In genomic region chr2:233062946-233063268, GRCh38 we compare ENCODE assay signal across 13 cellular contexts. TPM values are rescaled to one million over a fixed set of nuclear protein-coding genes. Genes with fewer than 3 reads are reported as not detected.
DNase-seq lines count a peak whose midpoint lies in the region; ATAC-seq, FAIRE-seq and TF ChIP-seq lines count a peak whose summit lies in the region.
"Had no signal": no experiment of that assay in that cellular context is flagged by ENCODE, and none has a peak within 500 bp of the region (broad histone marks: within the 10 kb centered on the region; RNA-seq: fewer than 3 reads in every experiment).

No MANE protein-coding gene starts in this region.

- peak overlapping the region; percentile 59; the same call in 1 of the 2 replicates for H4K8ac ChIP-seq in H1 (ENCODE audit: extremely low read depth, insufficient read depth, low read length)

- no peak overlapping the region for H2BK5ac ChIP-seq in H1 (ENCODE audit: low read depth, low read length)

- H3K4me2 ChIP-seq in OCI-LY3 (ENCODE audit: low read length) (peak overlapping the region; percentile 99), H1 (ENCODE audit: insufficient read depth in 1 of 2, low read depth in 2 of 2, low read length in 2 of 2) (no peak overlapping the region)

- no peak for ATAC-seq in stimulated activated naive CD8-positive, alpha-beta T cell treated with anti-CD3 and anti-CD28 coated beads, Interleukin-15, amount 100 ng/mL, for 72 hours
- ATAC-seq in GM21390 (IDR thresholded peaks at IDR 0.05; ENCODE audit: unreplicated experiment): no peak
- no peak for ATAC-seq in GM19455 (IDR thresholded peaks at IDR 0.05; ENCODE audit: unreplicated experiment)
- ATAC-seq: SK-N-SH treated with all-trans-retinoic acid at 6 μM for 48 hours had no signal

- H3K4ac ChIP-seq in H1 (replicated peaks; ENCODE audit: insufficient read length, low read depth, low read length): no peak overlapping the region

- H3K27me3 ChIP-seq in OCI-LY3 (ENCODE audit: low read depth, low read length) (no peaks in the 10 kb centered on the region), H1 (replicated peaks in 1 of 4; ENCODE audit: control insufficient read depth in 3 of 4, extremely low read depth in 1 of 4, insufficient read depth in 3 of 4, low read length in 3 of 4) (no peaks in the 10 kb centered on the region; a peak in 1 of 7 replicates)
- H3K27me3 ChIP-seq: breast epithelium had no signal

- no peaks in the 10 kb centered on the region for H3K27me3 Mint-ChIP-seq in activated CD4-positive, alpha-beta T cell treated with anti-CD3 and anti-CD28 coated beads, Interleukin-2, amount 10 ng/mL, durations not matched to agents 7 days and 5 days
- H3K27me3 Mint-ChIP-seq in stimulated activated naive CD8-positive, alpha-beta T cell treated with anti-CD3 and anti-CD28 coated beads, Interleukin-15, amount 100 ng/mL, for 72 hours: no peaks in the 10 kb centered on the region

- TF ChIP-seq CTCF in OCI-LY3 (IDR thresholded peaks at IDR 0.05; ENCODE audit: low read depth, low read length) (no peak), H1 (IDR thresholded peaks at IDR 0.05; ENCODE audit: control extremely low read depth in 1 of 3, insufficient read depth in 1 of 3, low read depth in 1 of 3, low read length in 3 of 3) (no peak)

- no peaks in the 10 kb centered on the region for H3K23me2 ChIP-seq in H1 (ENCODE audit: low read depth, low read length)

- H3K4me1 Mint-ChIP-seq in activated CD4-positive, alpha-beta T cell treated with anti-CD3 and anti-CD28 coated beads, Interleukin-2, amount 10 ng/mL, durations not matched to agents 7 days and 5 days: peaks cover 62% of the 10 kb centered on the region
- H3K4me1 Mint-ChIP-seq in stimulated activated naive CD8-positive, alpha-beta T cell treated with anti-CD3 and anti-CD28 coated beads, Interleukin-15, amount 100 ng/mL, for 72 hours: peaks cover 68% of the 10 kb centered on the region

- peaks cover 31% of the 10 kb centered on the region for H3K4me1 ChIP-seq in OCI-LY3 (ENCODE audit: low read length)
- H3K4me1 ChIP-seq in H1 (replicated peaks in 1 of 4; ENCODE audit: control insufficient read depth in 3 of 4, insufficient read depth in 4 of 4, low read length in 3 of 4): peaks cover 0 to 10% (median 4%) of the 10 kb centered on the region in 4 experiments; a peak in 4 of 7 replicates
- H3K4me1 ChIP-seq: breast epithelium had no signal

- TF ChIP-seq POLR2A in H1 (IDR thresholded peaks at IDR 0.05; ENCODE audit: control extremely low read depth in 1 of 2, low read depth in 2 of 2, low read length in 2 of 2): no peak

- TF ChIP-seq RAD21 in H1 (IDR thresholded peaks at IDR 0.05 in 1 of 2, conservative IDR thresholded peaks at IDR 0.05 in 1 of 2; ENCODE audit: low read depth in 2 of 2, low read length in 2 of 2): no peak

- no peak overlapping the region for H2BK120ac ChIP-seq in H1 (replicated peaks; ENCODE audit: low read depth, low read length)

- no peak overlapping the region for H2BK15ac ChIP-seq in H1 (ENCODE audit: low read length)

- no peak for FAIRE-seq in H1 (lab: Jason Lieb, UNC)

- no peak overlapping the region for H2BK20ac ChIP-seq in H1 (ENCODE audit: low read length)

- POLR2A ChIA-PET in activated CD4-positive, alpha-beta T cell treated with anti-CD3 and anti-CD28 coated beads, Interleukin-2, amount 10 ng/mL, durations not matched to agents 7 days and 5 days (lab: Charles Lee): no interaction called here
- POLR2A ChIA-PET in H1 (lab: Charles Lee; ENCODE audit: partially characterized antibody): no interaction called here

- no peak for DNase-seq in activated CD4-positive, alpha-beta T cell treated with anti-CD3 and anti-CD28 coated beads, Interleukin-2, amount 10 ng/mL, durations not matched to agents 7 days and 5 days
- DNase-seq in activated CD4-positive, alpha-beta T cell treated with anti-CD3 and anti-CD28 coated beads, Interleukin-2, amount 50 U/mL, for 48 hours: no peak
- no peak for DNase-seq in H1 (ENCODE audit: low read depth in 1 of 2, low spot score in 2 of 2)
- DNase-seq in stimulated activated naive CD8-positive, alpha-beta T cell treated with anti-CD3 and anti-CD28 coated beads, Interleukin-15, amount 100 ng/mL, for 72 hours: no peak
- DNase-seq in DMS153 (lab: John Stamatoyannopoulos, UW): no peak
- DNase-seq: DMS79, NCI-H1417 had no signal

- H3K27ac Mint-ChIP-seq in activated CD4-positive, alpha-beta T cell treated with anti-CD3 and anti-CD28 coated beads, Interleukin-2, amount 10 ng/mL, durations not matched to agents 7 days and 5 days: peak overlapping the region; percentile 98
- peak overlapping the region in 1 of 2 donors; percentile 65 for H3K27ac Mint-ChIP-seq in stimulated activated naive CD8-positive, alpha-beta T cell treated with anti-CD3 and anti-CD28 coated beads, Interleukin-15, amount 100 ng/mL, for 72 hours

- H3K4me3 ChIP-seq in OCI-LY3 (ENCODE audit: low read length) (peak overlapping the region; percentile 99), H1 (ENCODE audit: extremely low read depth in 1 of 4, insufficient read depth in 2 of 4, low read depth in 3 of 4, low read length in 4 of 4) (no peak overlapping the region)

- peaks cover 64% of the 10 kb centered on the region for H3K36me3 Mint-ChIP-seq in activated CD4-positive, alpha-beta T cell treated with anti-CD3 and anti-CD28 coated beads, Interleukin-2, amount 10 ng/mL, durations not matched to agents 7 days and 5 days (ENCODE audit: low read depth)

- H2AK5ac ChIP-seq in H1 (ENCODE audit: low read depth, low read length): no peak overlapping the region

- H2AFZ ChIP-seq in OCI-LY3 (ENCODE audit: low read depth, low read length) (no peak overlapping the region), H1 (ENCODE audit: low read length) (0 out of 2 replicates have a peak overlapping the region, but pooled peaks have one; percentile 81)

- H3K27ac ChIP-seq in OCI-LY3 (ENCODE audit: low read length) (peak overlapping the region; percentile 96), H1 (ENCODE audit: low read depth, low read length) (no peak overlapping the region; the same call in 1 of the 2 replicates)

- no peak for TF ChIP-seq EP300 in H1 (IDR thresholded peaks at IDR 0.05; ENCODE audit: borderline replicate concordance in 1 of 2, low read depth in 2 of 2, low read length in 2 of 2)

- H3K79me2 ChIP-seq in OCI-LY3 (ENCODE audit: low read length) (peaks cover 85% of the 10 kb centered on the region), H1 (ENCODE audit: control insufficient read depth in 1 of 2, insufficient read depth in 2 of 2, low read length in 2 of 2) (no peaks in the 10 kb centered on the region)

- H3K4me3 Mint-ChIP-seq in activated CD4-positive, alpha-beta T cell treated with anti-CD3 and anti-CD28 coated beads, Interleukin-2, amount 10 ng/mL, durations not matched to agents 7 days and 5 days: peak overlapping the region; percentile 96
- H3K4me3 Mint-ChIP-seq in stimulated activated naive CD8-positive, alpha-beta T cell treated with anti-CD3 and anti-CD28 coated beads, Interleukin-15, amount 100 ng/mL, for 72 hours: peak overlapping the region; percentile 96

- H3K36me3 ChIP-seq in OCI-LY3 (replicated peaks; ENCODE audit: low read depth, low read length) (peaks cover 60% of the 10 kb centered on the region), H1 (ENCODE audit: control insufficient read depth in 2 of 4, insufficient read depth in 4 of 4, low read length in 3 of 4) (no peaks in the 10 kb centered on the region)
- H3K36me3 ChIP-seq: breast epithelium had no signal

- H4K91ac ChIP-seq in H1 (replicated peaks; ENCODE audit: insufficient read length, low read length): no peak overlapping the region

- H4K20me1 ChIP-seq in OCI-LY3 (ENCODE audit: insufficient read depth, low read length) (peaks cover 58% of the 10 kb centered on the region), H1 (replicated peaks in 1 of 2; ENCODE audit: control insufficient read depth in 1 of 2, insufficient read depth in 2 of 2, low read length in 2 of 2) (no peaks in the 10 kb centered on the region)

- H3K23ac ChIP-seq in H1 (ENCODE audit: insufficient read length): no peak overlapping the region

- H3K9ac ChIP-seq in OCI-LY3 (ENCODE audit: low read length) (peak overlapping the region; percentile 100), H1 (replicated peaks in 1 of 4; ENCODE audit: extremely low read depth in 1 of 4, low read depth in 3 of 4, low read length in 3 of 4) (no peak overlapping the region)

- no peak overlapping the region for H2BK12ac ChIP-seq in H1 (ENCODE audit: low read depth, low read length)

- H3K14ac ChIP-seq in H1 (ENCODE audit: insufficient read length): no peak overlapping the region

- no peaks in the 10 kb centered on the region for H3K9me3 Mint-ChIP-seq in activated CD4-positive, alpha-beta T cell treated with anti-CD3 and anti-CD28 coated beads, Interleukin-2, amount 10 ng/mL, durations not matched to agents 7 days and 5 days
- H3K9me3 Mint-ChIP-seq in stimulated activated naive CD8-positive, alpha-beta T cell treated with anti-CD3 and anti-CD28 coated beads, Interleukin-15, amount 100 ng/mL, for 72 hours: no peaks in the 10 kb centered on the region

- no peak overlapping the region for H4K5ac ChIP-seq in H1 (ENCODE audit: insufficient read length, low read depth, low read length)

- no peaks in the 10 kb centered on the region for H3K9me3 ChIP-seq in OCI-LY3 (ENCODE audit: insufficient read depth, low read length)
- H3K9me3 ChIP-seq in H1 (ENCODE audit: insufficient read depth in 2 of 2, low read depth in 1 of 2, low read length in 1 of 2): no peaks in the 10 kb centered on the region
- H3K9me3 ChIP-seq: breast epithelium had no signal

- WGBS in H1 (ENCODE audit: extremely low coverage in 1 of 2, insufficient coverage in 1 of 2, insufficient read length in 1 of 2, insufficient replicate concordance in 2 of 2, low coverage in 1 of 2, low lambda C conversion rate in 2 of 2, missing lambda C conversion rate in 1 of 2), 2 experiments: 94% methylated on average over 6 of the region's 6 CpGs; no CpG with 5 or more reads in 1 of the 2 experiments

- CTCF ChIA-PET in activated CD4-positive, alpha-beta T cell treated with anti-CD3 and anti-CD28 coated beads, Interleukin-2, amount 10 ng/mL, durations not matched to agents 7 days and 5 days (lab: Charles Lee): interaction anchor here (1.9 kb wide), 1 partner anchor 30 kb away, joined by 5 read pairs; the partner anchor contains the start of gene NEU2
- CTCF ChIA-PET in H1 (lab: Charles Lee; ENCODE audit: partially characterized antibody): interaction anchor here (1.3 to 3.5 kb wide), 3 partner anchors 10 to 188 kb away, joined by 4 to 15 read pairs (median 5); no protein-coding TSS in a partner anchor

- H3K79me1 ChIP-seq in H1 (ENCODE audit: low read depth, low read length): no peaks in the 10 kb centered on the region

- H3K18ac ChIP-seq in H1 (ENCODE audit: extremely low read depth, low read length): no peak overlapping the region; the same call in 1 of the 2 replicates

- no peak overlapping the region for H3K56ac ChIP-seq in H1 (replicated peaks; ENCODE audit: insufficient read length, low read depth, low read length)

RNA-seq across cellular contexts. Expression of gene INPP5D, which starts 2.8 kb away (rescaled TPM):
- total RNA-seq in activated CD4-positive, alpha-beta T cell treated with anti-CD3 and anti-CD28 coated beads, Interleukin-2, amount 10 ng/mL, durations not matched to agents 7 days and 5 days: 100 to 1,000 TPM; 121 to 138 TPM
- total RNA-seq in H1 (2021; fragmentation: NEBNext Ultra II Directional; extraction: Animal tissue kit (Norgen Biotek cat#: 25700)): 7.1 and 8.6 TPM in 2 replicates
- polyA plus RNA-seq in H1 (2011; rRNA removed): 4.5 and 6.0 TPM in 2 replicates
- polyA plus RNA-seq in H1 (2011; cell fraction: cytosol; rRNA removed): 4.4 TPM
- polyA plus RNA-seq in H1 (2011; cell fraction: nucleus; rRNA removed): 16.8 TPM
- polyA plus RNA-seq in H1 (2012, experiment 1 of 2): 10.9 to 15.7 TPM (median 13.2 TPM) in 4 replicates
- polyA plus RNA-seq in H1 (2012, experiment 2 of 2): 5.9 TPM
- 4.8 TPM for polyA plus RNA-seq in H1 (2013, experiment 1 of 2)
- polyA plus RNA-seq in H1 (2013, experiment 2 of 2): 5.9 TPM
- 17.3 and 35.7 TPM in 2 replicates for polyA minus RNA-seq in H1 (2011; rRNA and poly(A)+ RNA removed)
- polyA minus RNA-seq in H1 (2011; cell fraction: cytosol; rRNA and poly(A)+ RNA removed): 8.5 TPM
- 17.7 TPM for polyA minus RNA-seq in H1 (2011; cell fraction: nucleus; rRNA and poly(A)+ RNA removed)

RNA-seq across cellular contexts. Expression of gene NEU2, which starts 30.4 kb away (rescaled TPM):
- not detected for total RNA-seq in activated CD4-positive, alpha-beta T cell treated with anti-CD3 and anti-CD28 coated beads, Interleukin-2, amount 10 ng/mL, durations not matched to agents 7 days and 5 days
- not detected in 2 replicates for total RNA-seq in H1 (2021; fragmentation: NEBNext Ultra II Directional; extraction: Animal tissue kit (Norgen Biotek cat#: 25700))
- 0.12 TPM in 1 of 2 replicates, not detected in the other for polyA plus RNA-seq in H1 (2011; rRNA removed)
- not detected for polyA plus RNA-seq in H1 (2011; cell fraction: cytosol; rRNA removed)
- not detected for polyA plus RNA-seq in H1 (2011; cell fraction: nucleus; rRNA removed)
- not detected in 4 replicates for polyA plus RNA-seq in H1 (2012, experiment 1 of 2)
- polyA plus RNA-seq in H1 (2012, experiment 2 of 2): not detected
- not detected for polyA plus RNA-seq in H1 (2013, experiment 1 of 2)
- polyA plus RNA-seq in H1 (2013, experiment 2 of 2): not detected
- polyA minus RNA-seq in H1 (2011; rRNA and poly(A)+ RNA removed): not detected in 2 replicates
- not detected for polyA minus RNA-seq in H1 (2011; cell fraction: cytosol; rRNA and poly(A)+ RNA removed)
- polyA minus RNA-seq in H1 (2011; cell fraction: nucleus; rRNA and poly(A)+ RNA removed): not detected
- total RNA-seq: breast epithelium, fibroblast of lung had no signal
- polyA plus RNA-seq: fibroblast of lung had no signal

RNA-seq across cellular contexts. Expression of gene NGEF, which starts 49.9 kb away (rescaled TPM):
- not detected for total RNA-seq in activated CD4-positive, alpha-beta T cell treated with anti-CD3 and anti-CD28 coated beads, Interleukin-2, amount 10 ng/mL, durations not matched to agents 7 days and 5 days
- 3.2 and 7.9 TPM in 2 replicates for total RNA-seq in H1 (2021; fragmentation: NEBNext Ultra II Directional; extraction: Animal tissue kit (Norgen Biotek cat#: 25700))
- polyA plus RNA-seq in H1 (2011; rRNA removed): 2.7 and 3.9 TPM in 2 replicates
- 4.9 TPM for polyA plus RNA-seq in H1 (2011; cell fraction: cytosol; rRNA removed)
- 6.5 TPM for polyA plus RNA-seq in H1 (2011; cell fraction: nucleus; rRNA removed)
- 5.9 to 9.5 TPM (median 6.5 TPM) in 4 replicates for polyA plus RNA-seq in H1 (2012, experiment 1 of 2)
- 9.2 TPM for polyA plus RNA-seq in H1 (2012, experiment 2 of 2)
- polyA plus RNA-seq in H1 (2013, experiment 1 of 2): 2.5 TPM
- 2.3 TPM for polyA plus RNA-seq in H1 (2013, experiment 2 of 2)
- polyA minus RNA-seq in H1 (2011; rRNA and poly(A)+ RNA removed): 3.0 and 6.8 TPM in 2 replicates
- polyA minus RNA-seq in H1 (2011; cell fraction: cytosol; rRNA and poly(A)+ RNA removed): 1.1 TPM
- polyA minus RNA-seq in H1 (2011; cell fraction: nucleus; rRNA and poly(A)+ RNA removed): 2.1 TPM

Comparison
In these comparisons a context has a peak if more than half of its experiments do, and no peak if none do; other contexts are left out.
1. RNA of gene INPP5D, which starts 2.8 kb away (total RNA-seq): 121 to 138 TPM in activated CD4-positive, alpha-beta T cell treated with anti-CD3 and anti-CD28 coated beads, Interleukin-2, amount 10 ng/mL, durations not matched to agents 7 days and 5 days; 7.1 to 8.6 TPM in H1; every median in the first group is over 10 times any median in the second.